Comparison of ENCODE assay signal across 19 cellular contexts in genomic region chr3:42662037-42662812, GRCh38. TPM values are rescaled to one million over a fixed set of nuclear protein-coding genes. Genes with fewer than 3 reads are reported as not detected.
"Had no signal": no experiment of that assay in that cellular context is flagged by ENCODE, and none has a peak within 500 bp of the region (broad histone marks: within the 10 kb centered on the region; RNA-seq: fewer than 3 reads in every experiment).

No MANE protein-coding gene starts in this region.

- H3K4me1 Mint-ChIP-seq: activated CD4-positive, alpha-beta T cell treated with anti-CD3 and anti-CD28 coated beads, Interleukin-2, amount 10 ng/mL, durations not matched to agents 7 days and 5 days; activated naive CD4-positive, alpha-beta T cell treated with anti-CD3 and anti-CD28 coated beads, Interleukin-2, amount 50 U/mL, for 24 hours had no signal

- H3K27ac ChIP-seq: adrenal gland, esophagus muscularis mucosa, prostate gland, right lobe of liver, spleen, stomach, testis had no signal

- H3K4me3 Mint-ChIP-seq: activated CD4-positive, alpha-beta T cell treated with anti-CD3 and anti-CD28 coated beads, Interleukin-2, amount 10 ng/mL, durations not matched to agents 7 days and 5 days; activated naive CD4-positive, alpha-beta T cell treated with anti-CD3 and anti-CD28 coated beads, Interleukin-2, amount 50 U/mL, for 24 hours; natural killer cell treated with Interleukin-12 subunit alpha and Interleukin-12 subunit beta and Interleukin-15 and Interleukin-18, amount 100 ng/mL, for 72 hours had no signal

- H3K36me3 Mint-ChIP-seq: activated naive CD4-positive, alpha-beta T cell treated with anti-CD3 and anti-CD28 coated beads, Interleukin-2, amount 50 U/mL, for 24 hours; natural killer cell treated with Interleukin-12 subunit alpha and Interleukin-12 subunit beta and Interleukin-15 and Interleukin-18, amount 100 ng/mL, for 72 hours had no signal

- H3K9me3 ChIP-seq: adrenal gland, esophagus muscularis mucosa, prostate gland, right lobe of liver, spleen, stomach, testis had no signal

- H3K27me3 Mint-ChIP-seq: activated CD4-positive, alpha-beta T cell treated with anti-CD3 and anti-CD28 coated beads, Interleukin-2, amount 10 ng/mL, durations not matched to agents 7 days and 5 days; activated naive CD4-positive, alpha-beta T cell treated with anti-CD3 and anti-CD28 coated beads, Interleukin-2, amount 50 U/mL, for 24 hours; natural killer cell treated with Interleukin-12 subunit alpha and Interleukin-12 subunit beta and Interleukin-15 and Interleukin-18, amount 100 ng/mL, for 72 hours had no signal

- DNase-seq: activated CD4-positive, alpha-beta T cell treated with anti-CD3 and anti-CD28 coated beads, Interleukin-2, amount 10 ng/mL, durations not matched to agents 7 days and 5 days; glutamatergic neuron; hypothalamus; kidney glomerular epithelial cell; nucleus accumbens; right lobe of liver; spleen; stimulated activated CD4-positive, alpha-beta T cell treated with anti-CD3 and anti-CD28 coated beads, Interleukin-1b, Interleukin-23, amount 100 ng/mL, for 48 hours; stomach; T-helper 9 cell; testis had no signal

- H3K27me3 ChIP-seq: adrenal gland, esophagus muscularis mucosa, right lobe of liver, spleen, stomach, testis had no signal

- ATAC-seq: natural killer cell treated with Interleukin-12 subunit alpha and Interleukin-12 subunit beta and Interleukin-15 and Interleukin-18, amount 100 ng/mL, for 72 hours; right lobe of liver had no signal

- H3K9me3 Mint-ChIP-seq: activated CD4-positive, alpha-beta T cell treated with anti-CD3 and anti-CD28 coated beads, Interleukin-2, amount 10 ng/mL, durations not matched to agents 7 days and 5 days; activated naive CD4-positive, alpha-beta T cell treated with anti-CD3 and anti-CD28 coated beads, Interleukin-2, amount 50 U/mL, for 24 hours; natural killer cell treated with Interleukin-12 subunit alpha and Interleukin-12 subunit beta and Interleukin-15 and Interleukin-18, amount 100 ng/mL, for 72 hours had no signal

- H3K36me3 ChIP-seq: prostate gland, right lobe of liver had no signal

- H3K4me1 ChIP-seq: prostate gland, right lobe of liver had no signal

- H3K27ac Mint-ChIP-seq: activated CD4-positive, alpha-beta T cell treated with anti-CD3 and anti-CD28 coated beads, Interleukin-2, amount 10 ng/mL, durations not matched to agents 7 days and 5 days; activated naive CD4-positive, alpha-beta T cell treated with anti-CD3 and anti-CD28 coated beads, Interleukin-2, amount 50 U/mL, for 24 hours; natural killer cell treated with Interleukin-12 subunit alpha and Interleukin-12 subunit beta and Interleukin-15 and Interleukin-18, amount 100 ng/mL, for 72 hours had no signal

- H3K4me3 ChIP-seq: adrenal gland, esophagus muscularis mucosa, prostate gland, right lobe of liver, spleen, stomach, testis had no signal

RNA-seq across cellular contexts. Expression of gene KLHL40, which starts 23.1 kb away (rescaled TPM):
- total RNA-seq: activated CD4-positive, alpha-beta T cell treated with anti-CD3 and anti-CD28 coated beads, Interleukin-2, amount 10 ng/mL, durations not matched to agents 7 days and 5 days; activated CD8-positive, alpha-beta memory T cell treated with anti-CD3 and anti-CD28 coated beads for 36 hours; lower leg skin; mesenteric fat pad; natural killer cell treated with Interleukin-12 subunit alpha and Interleukin-12 subunit beta and Interleukin-15 and Interleukin-18, amount 100 ng/mL, for 72 hours; spleen had no signal

RNA-seq across cellular contexts. Expression of gene HHATL, which starts 40.4 kb away (rescaled TPM):
- total RNA-seq: activated CD4-positive, alpha-beta T cell treated with anti-CD3 and anti-CD28 coated beads, Interleukin-2, amount 10 ng/mL, durations not matched to agents 7 days and 5 days; activated CD8-positive, alpha-beta memory T cell treated with anti-CD3 and anti-CD28 coated beads for 36 hours; natural killer cell treated with Interleukin-12 subunit alpha and Interleukin-12 subunit beta and Interleukin-15 and Interleukin-18, amount 100 ng/mL, for 72 hours; spleen; stomach had no signal
